1 cellular context compared by ENCODE assay signal in genomic region chr14:40987481-40987880, GRCh38.
TF ChIP-seq lines count a peak whose summit lies in the region.

No MANE protein-coding gene starts in this region.

TF ChIP-seq in SK-N-SH treated with all-trans-retinoic acid at 6 μM for 48 hours, 23 proteins besides CTCF, POLR2A, EP300 and RAD21 (continued from another document):
- TF ChIP-seq ISL1 (CRISPR knock-in tag; IDR thresholded peaks at IDR 0.05) = no peak
